Comparison of ENCODE assay signal across 19 cellular contexts in genomic region chr17:31248986-31249385, GRCh38. TPM values are rescaled to one million over a fixed set of nuclear protein-coding genes. Genes with fewer than 3 reads are reported as not detected.
DNase-seq lines count a peak whose midpoint lies in the region; ATAC-seq and TF ChIP-seq lines count a peak whose summit lies in the region.
"Had no signal": no experiment of that assay in that cellular context is flagged by ENCODE, and none has a peak within 500 bp of the region (broad histone marks: within the 10 kb centered on the region; RNA-seq: fewer than 3 reads in every experiment).

No MANE protein-coding gene starts in this region.

- peak overlapping the region; percentile 24; the same call in 1 of the 2 replicates for H3K4me2 ChIP-seq in PC-9
- H3K4me2 ChIP-seq in MM.1S (ENCODE audit: low read depth, low read length): no peak overlapping the region

- H2AFZ ChIP-seq in PC-9 (no peak overlapping the region), MM.1S (ENCODE audit: low read length) (no peak overlapping the region)

- H3K4me3 ChIP-seq in AG10803 (ENCODE audit: low read length): no peak overlapping the region
- H3K4me3 ChIP-seq in PC-9: no peak overlapping the region
- H3K4me3 ChIP-seq in cardiac fibroblast (replicated peaks in 1 of 2; ENCODE audit: low read depth in 2 of 2, low read length in 2 of 2): no peak overlapping the region
- H3K4me3 ChIP-seq in MM.1S (ENCODE audit: low read length): no peak overlapping the region
- H3K4me3 ChIP-seq: esophagus muscularis mucosa, vagina had no signal

- H4K20me1 ChIP-seq in PC-9 (ENCODE audit: insufficient read depth) (0 out of 2 replicates have a peak, but pooled peaks cover 4% of the 10 kb centered on the region), MM.1S (ENCODE audit: insufficient read depth, low read length) (no peaks in the 10 kb centered on the region)

- peaks cover 10% of the 10 kb centered on the region for H3F3A ChIP-seq in PC-9 (ENCODE audit: insufficient read depth, low read depth)
- H3F3A ChIP-seq in MM.1S (ENCODE audit: insufficient read depth, low read length): peaks cover 22% of the 10 kb centered on the region

- H3K9ac ChIP-seq in MM.1S (ENCODE audit: low read length): no peak overlapping the region

- peak; percentile 74 for DNase-seq in AG10803 (ENCODE audit: low read depth)
- DNase-seq in PC-9: peak; percentile 26 to 70
- DNase-seq in cardiac fibroblast (ENCODE audit: low read depth in 2 of 2): peak; percentile 37 to 81
- peak; percentile 84 for DNase-seq in kidney glomerular epithelial cell (lab: John Stamatoyannopoulos, UW)
- DNase-seq in NCI-H187 treated with DMSO at 0.1 percent for 48 hours (lab: John Stamatoyannopoulos, UW): no peak
- DNase-seq in NCI-H446 (lab: John Stamatoyannopoulos, UW): no peak
- no peak for DNase-seq in MM.1S
- DNase-seq: activated CD4-positive, alpha-beta T cell treated with anti-CD3 and anti-CD28 coated beads, Interleukin-2, amount 50 U/mL, for 4 hours; C1 segment of cervical spinal cord; DND-41; H9; immature natural killer cell; stimulated activated CD4-positive, alpha-beta T cell treated with anti-CD3 and anti-CD28 coated beads, Interleukin-2, amount 100 ng/mL, for 48 hours; stimulated activated naive B cell treated with anti-CD40 and anti-IgM and Interleukin-4, amounts not matched to agents 10 μg/mL and 1 μg/mL and 100 μg/mL, for 72 hours had no signal

- ATAC-seq in HG02870 (IDR thresholded peaks at IDR 0.05; ENCODE audit: unreplicated experiment): no peak
- ATAC-seq: stimulated activated naive B cell treated with anti-CD40 and anti-IgM and Interleukin-4, amounts not matched to agents 10 μg/mL and 1 μg/mL and 100 μg/mL, for 72 hours had no signal

- H3K27me3 ChIP-seq in PC-9 (ENCODE audit: insufficient read depth, low read depth) (no peaks in the 10 kb centered on the region), MM.1S (replicated peaks; ENCODE audit: insufficient read depth, low read length) (no peaks in the 10 kb centered on the region)
- H3K27me3 ChIP-seq: esophagus muscularis mucosa, vagina had no signal

- H3K4me1 ChIP-seq in PC-9 (replicated peaks; ENCODE audit: insufficient read depth): peaks cover 15% of the 10 kb centered on the region; the same call in 1 of the 2 replicates
- peaks cover 26% of the 10 kb centered on the region for H3K4me1 ChIP-seq in MM.1S (ENCODE audit: low read length)

- H3K9me2 ChIP-seq in PC-9 (ENCODE audit: insufficient read depth) (no peaks in the 10 kb centered on the region; the same call in 1 of the 2 replicates), MM.1S (replicated peaks; ENCODE audit: insufficient read depth, low read length) (no peaks in the 10 kb centered on the region)

- H3K79me2 ChIP-seq in PC-9 (ENCODE audit: low read depth) (no peaks in the 10 kb centered on the region), MM.1S (ENCODE audit: low read length) (no peaks in the 10 kb centered on the region)

- TF ChIP-seq CTCF in AG10803 (conservative IDR thresholded peaks at IDR 0.05; ENCODE audit: low read length): no peak
- no peak for TF ChIP-seq CTCF in PC-9 (conservative IDR thresholded peaks at IDR 0.05)
- no peak for TF ChIP-seq CTCF in cardiac fibroblast (IDR thresholded peaks at IDR 0.05; ENCODE audit: low read depth, low read length)
- TF ChIP-seq CTCF in MM.1S (IDR thresholded peaks at IDR 0.05; ENCODE audit: low read length): no peak

- CTCF ChIA-PET in PC-9 (lab: Charles Lee): no interaction called here

- H3K36me3 ChIP-seq in PC-9 (ENCODE audit: low read depth) (peaks cover 14% of the 10 kb centered on the region; the same call in 1 of the 2 replicates), MM.1S (replicated peaks; ENCODE audit: insufficient read depth, low read length) (no peaks in the 10 kb centered on the region)

- POLR2A ChIA-PET in PC-9 (lab: Charles Lee; ENCODE audit: unreplicated experiment): interaction anchor here (0.6 kb wide), 1 partner anchor 246 kb away, joined by 4 read pairs; no protein-coding TSS in a partner anchor

- H3K9me3 ChIP-seq in PC-9 (ENCODE audit: insufficient read depth, low read depth): no peaks in the 10 kb centered on the region
- no peaks in the 10 kb centered on the region for H3K9me3 ChIP-seq in MM.1S (replicated peaks; ENCODE audit: insufficient read depth, low read length)
- H3K9me3 ChIP-seq: esophagus muscularis mucosa, vagina had no signal

- intact Hi-C loops in PC-9 (cut with micrococcal nuclease; ENCODE audit: unreplicated experiment): no loop called here

- H3K27ac ChIP-seq in PC-9 (peak overlapping the region; percentile 17), MM.1S (ENCODE audit: low read length) (no peak overlapping the region)
- H3K27ac ChIP-seq: esophagus muscularis mucosa, vagina had no signal

- BruUV-seq in PC-9 (replicated peaks; lab: Mats Ljungman, UMichigan): no TSS peak

RNA-seq across cellular contexts. Expression of gene OMG, which starts 48.1 kb away (rescaled TPM):
- total RNA-seq in PC-9 (2021): not detected in 2 replicates
- total RNA-seq: H9, HT-29, NCI-H460, vagina had no signal

Comparison
In these comparisons a context has a peak if more than half of its experiments do, and no peak if none do; other contexts are left out.
1. DNase-seq: peak in AG10803 (single experiment), PC-9 (2 of 2), cardiac fibroblast (2 of 2) and kidney glomerular epithelial cell (single experiment); none in NCI-H187 treated with DMSO at 0.1 percent for 48 hours (single experiment), NCI-H446 (0 of 2) and MM.1S (single experiment).